ENCODE assay signal across 7 cellular contexts in genomic region chr2:134061066-134061465, GRCh38.
DNase-seq lines count a peak whose midpoint lies in the region; ATAC-seq, FAIRE-seq and TF ChIP-seq lines count a peak whose summit lies in the region.
"Not testable (repeated sequence)": the region's sequence is repeated elsewhere in the genome, so short reads cannot be mapped to it uniquely, and the experiment has no call there.

No MANE protein-coding gene starts in this region.

- not testable (repeated sequence) for TF ChIP-seq CTCF in HepG2 (CRISPR knock-in tag; IDR thresholded peaks at IDR 0.05)

- peaks cover 13 to 18% (median 14%) of the 10 kb centered on the region in 4 donors for H3K4me1 Mint-ChIP-seq in CD4-positive, alpha-beta memory T cell
- peaks cover 13% of the 10 kb centered on the region for H3K4me1 Mint-ChIP-seq in T-helper 17 cell
- peaks cover 12% of the 10 kb centered on the region for H3K4me1 Mint-ChIP-seq in activated T-cell treated with anti-CD3 and anti-CD28 coated beads, Interleukin-2, amount 50 U/mL, for 4 hours (ENCODE audit: low read depth)
- H3K4me1 Mint-ChIP-seq in activated naive CD4-positive, alpha-beta T cell treated with anti-CD3 and anti-CD28 coated beads, Interleukin-2, amount 50 U/mL, for 24 hours; central memory CD8-positive, alpha-beta T cell: not testable (repeated sequence)

- CTCF ChIA-PET in CD4-positive, alpha-beta memory T cell (lab: Charles Lee; ENCODE audit: partially characterized antibody); HepG2 (lab: Yijun Ruan, JAX; ENCODE audit: low intra/inter-chr PET ratio, low total read pairs): not testable (repeated sequence)

- H3K36me3 ChIP-seq in CD4-positive, alpha-beta memory T cell (ENCODE audit: insufficient read depth, low read length); HepG2 (replicated peaks in 1 of 2; ENCODE audit: control insufficient read depth in 1 of 2, insufficient read depth in 2 of 2, low read length in 2 of 2): not testable (repeated sequence)

- not testable (repeated sequence) for H3K36me3 Mint-ChIP-seq in CD4-positive, alpha-beta memory T cell; T-helper 17 cell (ENCODE audit: low read depth); activated T-cell treated with anti-CD3 and anti-CD28 coated beads, Interleukin-2, amount 50 U/mL, for 4 hours (ENCODE audit: insufficient read depth); activated naive CD4-positive, alpha-beta T cell treated with anti-CD3 and anti-CD28 coated beads, Interleukin-2, amount 50 U/mL, for 24 hours; central memory CD8-positive, alpha-beta T cell (ENCODE audit: insufficient read depth)

- not testable (repeated sequence) for H3K79me2 ChIP-seq in HepG2 (ENCODE audit: insufficient read depth, low read length)

- H3K27ac ChIP-seq in CD4-positive, alpha-beta memory T cell (ENCODE audit: low read depth, low read length); HepG2 (ENCODE audit: extremely low read length, insufficient read depth, low read length): not testable (repeated sequence)

- not testable (repeated sequence) for H4K20me1 ChIP-seq in HepG2 (ENCODE audit: insufficient read depth, low read length)

- peak overlapping the region in 6 of 7 donors; percentile 24 to 87 (median 61) for H3K27ac Mint-ChIP-seq in CD4-positive, alpha-beta memory T cell
- peak overlapping the region; percentile 30 for H3K27ac Mint-ChIP-seq in T-helper 17 cell
- not testable (repeated sequence) for H3K27ac Mint-ChIP-seq in activated naive CD4-positive, alpha-beta T cell treated with anti-CD3 and anti-CD28 coated beads, Interleukin-2, amount 50 U/mL, for 24 hours; central memory CD8-positive, alpha-beta T cell (ENCODE audit: low read depth)

- not testable (repeated sequence) for TF ChIP-seq EP300 in HepG2 (IDR thresholded peaks at IDR 0.05; ENCODE audit: low read depth in 2 of 2, low read length in 2 of 2); HepG2 (CRISPR knock-in tag; IDR thresholded peaks at IDR 0.05; ENCODE audit: borderline replicate concordance)

- H3K9me3 Mint-ChIP-seq in CD4-positive, alpha-beta memory T cell: peaks cover 0 to 26% (median 16%) of the 10 kb centered on the region in 8 donors
- not testable (repeated sequence) for H3K9me3 Mint-ChIP-seq in activated T-cell treated with anti-CD3 and anti-CD28 coated beads, Interleukin-2, amount 50 U/mL, for 4 hours; activated naive CD4-positive, alpha-beta T cell treated with anti-CD3 and anti-CD28 coated beads, Interleukin-2, amount 50 U/mL, for 24 hours; central memory CD8-positive, alpha-beta T cell

- intact Hi-C loops in CD4-positive, alpha-beta memory T cell (cut with micrococcal nuclease); HepG2 (cut with micrococcal nuclease; ENCODE audit: unreplicated experiment): not testable (repeated sequence)

- 28% methylated on average over 8 of the region's 8 CpGs for WGBS in HepG2 (ENCODE audit: low lambda C conversion rate)

- not testable (repeated sequence) for TF ChIP-seq RAD21 in HepG2 (CRISPR knock-in tag; IDR thresholded peaks at IDR 0.05)

- POLR2A ChIA-PET in CD4-positive, alpha-beta memory T cell (lab: Charles Lee; ENCODE audit: partially characterized antibody); HepG2 (lab: Yijun Ruan, JAX): not testable (repeated sequence)

- BruUV-seq in HepG2 (replicated peaks; lab: Mats Ljungman, UMichigan): not testable (repeated sequence)

- H2AFZ ChIP-seq in HepG2 (ENCODE audit: low read length): not testable (repeated sequence)

- H3K4me1 ChIP-seq in CD4-positive, alpha-beta memory T cell (ENCODE audit: insufficient read depth, low read length): peaks cover 10% of the 10 kb centered on the region
- not testable (repeated sequence) for H3K4me1 ChIP-seq in HepG2 (ENCODE audit: insufficient read depth, low read length)

- H3K27me3 Mint-ChIP-seq in CD4-positive, alpha-beta memory T cell: peaks cover 6 to 16% of the 10 kb centered on the region in 2 donors
- H3K27me3 Mint-ChIP-seq in T-helper 17 cell; activated T-cell treated with anti-CD3 and anti-CD28 coated beads, Interleukin-2, amount 50 U/mL, for 4 hours (ENCODE audit: low read depth); activated naive CD4-positive, alpha-beta T cell treated with anti-CD3 and anti-CD28 coated beads, Interleukin-2, amount 50 U/mL, for 24 hours: not testable (repeated sequence)
- peaks cover 23% of the 10 kb centered on the region for H3K27me3 Mint-ChIP-seq in central memory CD8-positive, alpha-beta T cell

- H3K9me3 ChIP-seq in CD4-positive, alpha-beta memory T cell (ENCODE audit: control insufficient read depth in 1 of 2, low read length in 2 of 2); T-helper 17 cell (ENCODE audit: control insufficient read depth, low read length, poor library complexity, severe bottlenecking); HepG2 (ENCODE audit: low read length): not testable (repeated sequence)

- H3K4me3 Mint-ChIP-seq in CD4-positive, alpha-beta memory T cell: peak overlapping the region in 7 of 8 donors; percentile 57 to 90 (median 80)
- peak overlapping the region; percentile 82 for H3K4me3 Mint-ChIP-seq in T-helper 17 cell
- peak overlapping the region; percentile 58 for H3K4me3 Mint-ChIP-seq in activated T-cell treated with anti-CD3 and anti-CD28 coated beads, Interleukin-2, amount 50 U/mL, for 4 hours
- peak overlapping the region; percentile 20 for H3K4me3 Mint-ChIP-seq in activated naive CD4-positive, alpha-beta T cell treated with anti-CD3 and anti-CD28 coated beads, Interleukin-2, amount 50 U/mL, for 24 hours
- H3K4me3 Mint-ChIP-seq in central memory CD8-positive, alpha-beta T cell: peak overlapping the region; percentile 53

- not testable (repeated sequence) for H3K27me3 ChIP-seq in CD4-positive, alpha-beta memory T cell (ENCODE audit: insufficient read depth, low read length); HepG2 (ENCODE audit: control insufficient read depth in 1 of 2, insufficient read depth in 2 of 2, low read length in 2 of 2)

- not testable (repeated sequence) for H3K4me2 ChIP-seq in HepG2 (ENCODE audit: low read depth, low read length)

- peak; percentile 54 to 73 (median 61) for DNase-seq in CD4-positive, alpha-beta memory T cell
- peak; percentile 25 for DNase-seq in Jurkat, Clone E6-1 (ENCODE audit: low read depth, low spot score)
- not testable (repeated sequence) for DNase-seq in T-helper 17 cell; activated T-cell treated with anti-CD3 and anti-CD28 coated beads, Interleukin-2, amount 50 U/mL, for 4 hours; central memory CD8-positive, alpha-beta T cell (ENCODE audit: low spot score in 2 of 2); HepG2 (ENCODE audit: low spot score)

- not testable (repeated sequence) for ATAC-seq in T-helper 17 cell; activated T-cell treated with anti-CD3 and anti-CD28 coated beads, Interleukin-2, amount 50 U/mL, for 4 hours; central memory CD8-positive, alpha-beta T cell (replicated peaks; ENCODE audit: extremely low read depth, poor library complexity, severe bottlenecking); HepG2

- H3K4me3 ChIP-seq in CD4-positive, alpha-beta memory T cell (ENCODE audit: low read length in 2 of 2); Jurkat, Clone E6-1 (ENCODE audit: low read length); HepG2 (replicated peaks in 1 of 3; ENCODE audit: insufficient read depth in 1 of 3, low read depth in 2 of 3, low read length in 3 of 3): not testable (repeated sequence)

- not testable (repeated sequence) for FAIRE-seq in HepG2 (lab: Jason Lieb, UNC)

- not testable (repeated sequence) for TF ChIP-seq POLR2A in HepG2 (IDR thresholded peaks at IDR 0.05; ENCODE audit: insufficient read depth in 1 of 2, low read depth in 2 of 2, low read length in 2 of 2)

- H3K9ac ChIP-seq in HepG2 (ENCODE audit: insufficient read depth, low read depth, low read length): not testable (repeated sequence)

- in situ Hi-C loops in HepG2 (cut with HindIII; ENCODE audit: extremely low pct_ligation_motif_present, low pct_unique_long_range_greater_than_20kb): not testable (repeated sequence)

TF ChIP-seq in HepG2, 621 proteins besides CTCF, POLR2A, EP300 and RAD21:
- 0 out of 2 replicates have a peak, but pooled peaks have one; percentile 2 for TF ChIP-seq CREB1 (IDR thresholded peaks at IDR 0.05)
- TF ChIP-seq CREB1 (CRISPR knock-in tag; IDR thresholded peaks at IDR 0.05): not testable (repeated sequence)

Comparison
In these comparisons a context has a peak if more than half of its experiments do, and no peak if none do; other contexts are left out.
1. H3K4me3 Mint-ChIP-seq: peak in every context shown above with its lines; median percentile 82 in T-helper 17 cell; 80 in CD4-positive, alpha-beta memory T cell; 58 in activated T-cell treated with anti-CD3 and anti-CD28 coated beads, Interleukin-2, amount 50 U/mL, for 4 hours; 53 in central memory CD8-positive, alpha-beta T cell; 20 in activated naive CD4-positive, alpha-beta T cell treated with anti-CD3 and anti-CD28 coated beads, Interleukin-2, amount 50 U/mL, for 24 hours.